In the genomic region with DNA sequence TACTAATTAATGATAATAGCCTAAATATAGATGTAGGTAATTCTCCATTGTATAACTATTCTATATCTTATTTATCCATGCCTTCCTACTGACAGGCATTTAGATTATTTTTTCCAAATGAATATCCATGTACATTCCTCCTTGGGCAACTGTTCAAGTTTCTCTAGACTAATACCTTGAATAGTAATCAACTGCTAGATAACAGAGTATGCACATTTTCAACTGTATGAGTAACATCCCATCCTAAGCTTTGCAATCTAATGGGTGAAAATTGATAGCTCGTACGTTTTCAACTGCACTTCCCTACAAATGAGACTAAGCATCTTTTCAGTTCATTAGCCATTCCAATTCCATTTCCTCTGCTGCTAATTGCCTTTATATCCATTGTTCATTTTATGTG, we compare ENCODE assay signal across 15 cellular contexts. TPM values are rescaled to one million over a fixed set of nuclear protein-coding genes. Genes with fewer than 3 reads are reported as not detected.
A peak's percentile ranks its signal among the peaks of the same experiment; 100 is the strongest.
DNase-seq lines count a peak whose midpoint lies in the region; ATAC-seq and TF ChIP-seq lines count a peak whose summit lies in the region.
"Had no signal": no experiment of that assay in that cellular context is flagged by ENCODE, and none has a peak within 500 bp of the region (broad histone marks: within the 10 kb centered on the region; RNA-seq: fewer than 3 reads in every experiment).

No MANE protein-coding gene starts in this region.

- H2BK120ac ChIP-seq in IMR-90 (ENCODE audit: low read depth, low read length): no peak overlapping the region

- peaks cover 2 to 16% of the 10 kb centered on the region in 2 experiments; a peak in 3 of 4 replicates for H3K79me1 ChIP-seq in IMR-90 (ENCODE audit: low read depth in 1 of 2, low read length in 2 of 2)

- peak; percentile 42 for DNase-seq in IMR-90
- peak; percentile 57 for DNase-seq in amniotic epithelial cell (ENCODE audit: low read depth)
- DNase-seq in iris pigment epithelial cell (ENCODE audit: low read depth): peak; percentile 46
- DNase-seq in T-helper 1 cell: no peak
- DNase-seq in stimulated activated naive CD8-positive, alpha-beta T cell treated with anti-CD3 and anti-CD28 coated beads, Interleukin-15, amount 100 ng/mL, for 72 hours: no peak
- DNase-seq: C1 segment of cervical spinal cord; Calu3; CD4-positive, alpha-beta memory T cell; COR-L47; DMS53; DMS79 treated with DMSO at 0.1 percent for 48 hours; GM23248; H7; HCEC 1CT had no signal

- no peak overlapping the region for H4K8ac ChIP-seq in IMR-90 (ENCODE audit: low read depth in 2 of 2, low read length in 2 of 2)

- ATAC-seq in IMR-90 (ENCODE audit: low read depth): peak; percentile 44
- ATAC-seq in HG03045 (IDR thresholded peaks at IDR 0.05; ENCODE audit: unreplicated experiment): no peak
- no peak for ATAC-seq in stimulated activated naive CD8-positive, alpha-beta T cell treated with anti-CD3 and anti-CD28 coated beads, Interleukin-15, amount 100 ng/mL, for 72 hours

- BruUV-seq in IMR-90 (replicated peaks; lab: Mats Ljungman, UMichigan): no TSS peak

- CTCF ChIA-PET in IMR-90 (lab: Yijun Ruan, JAX): no interaction called here

- POLR2A ChIA-PET in IMR-90 (lab: Charles Lee; ENCODE audit: unreplicated experiment): no interaction called here

- H3K4ac ChIP-seq in IMR-90 (ENCODE audit: low read depth, low read length): no peak overlapping the region

- H3K9me3 ChIP-seq in IMR-90 (ENCODE audit: control insufficient read depth, insufficient read depth, low read length): no peaks in the 10 kb centered on the region

- no peaks in the 10 kb centered on the region for H3K27me3 ChIP-seq in IMR-90 (ENCODE audit: control insufficient read depth, insufficient read depth, low read length)

- no peak for TF ChIP-seq POLR2A in IMR-90 (IDR thresholded peaks at IDR 0.05; ENCODE audit: low read depth, low read length)

- no peak overlapping the region for H3K27ac ChIP-seq in IMR-90 (ENCODE audit: insufficient read depth, low read length)
- H3K27ac ChIP-seq: GM23248 had no signal

- H3K27ac Mint-ChIP-seq in stimulated activated naive CD8-positive, alpha-beta T cell treated with anti-CD3 and anti-CD28 coated beads, Interleukin-15, amount 100 ng/mL, for 72 hours: no peak overlapping the region
- H3K27ac Mint-ChIP-seq: CD4-positive, alpha-beta memory T cell had no signal

- no peak overlapping the region for H2AK9ac ChIP-seq in IMR-90 (replicated peaks; ENCODE audit: low read depth, low read length, poor library complexity)

- H4K20me1 ChIP-seq in IMR-90 (ENCODE audit: insufficient read depth, low read length): no peaks in the 10 kb centered on the region

- no peak overlapping the region for H3K4me2 ChIP-seq in IMR-90 (ENCODE audit: low read depth, low read length)

- no peak overlapping the region for H2BK20ac ChIP-seq in IMR-90 (ENCODE audit: low read depth, low read length)

- H3K9ac ChIP-seq in IMR-90 (ENCODE audit: low read depth, low read length): no peak overlapping the region
- H3K9ac ChIP-seq: GM23248 had no signal

- H4K5ac ChIP-seq in IMR-90 (ENCODE audit: low read depth, low read length): no peak overlapping the region

- H2AFZ ChIP-seq in IMR-90 (replicated peaks; ENCODE audit: low read length, poor library complexity): no peak overlapping the region
- H2AFZ ChIP-seq: GM23248 had no signal

- H4K91ac ChIP-seq in IMR-90 (ENCODE audit: insufficient read depth, low read depth, low read length): no peak overlapping the region

- no peak overlapping the region for H3K23ac ChIP-seq in IMR-90 (ENCODE audit: low read depth, low read length)

- H2BK5ac ChIP-seq in IMR-90 (ENCODE audit: low read depth, low read length, poor library complexity, severe bottlenecking): no peak overlapping the region

- H2AK5ac ChIP-seq in IMR-90 (ENCODE audit: low read depth, low read length): no peak overlapping the region

- peaks cover 5% of the 10 kb centered on the region for H3K36me3 ChIP-seq in IMR-90 (ENCODE audit: control insufficient read depth, insufficient read depth, low read length)

- H3K4me3 ChIP-seq in IMR-90 (ENCODE audit: insufficient read depth, low read depth, low read length): no peak overlapping the region
- H3K4me3 ChIP-seq: GM23248 had no signal

- H3K4me1 Mint-ChIP-seq in stimulated activated naive CD8-positive, alpha-beta T cell treated with anti-CD3 and anti-CD28 coated beads, Interleukin-15, amount 100 ng/mL, for 72 hours: no peaks in the 10 kb centered on the region

- no peak overlapping the region for H2BK15ac ChIP-seq in IMR-90 (ENCODE audit: low read depth, low read length)

- H3K9me1 ChIP-seq in IMR-90 (ENCODE audit: insufficient read depth, low read length): no peaks in the 10 kb centered on the region

- no peak overlapping the region for H3K4me3 Mint-ChIP-seq in stimulated activated naive CD8-positive, alpha-beta T cell treated with anti-CD3 and anti-CD28 coated beads, Interleukin-15, amount 100 ng/mL, for 72 hours
- H3K4me3 Mint-ChIP-seq: CD4-positive, alpha-beta memory T cell had no signal

- in situ Hi-C loops in IMR-90 (cut with MboI; ENCODE audit: low sequenced_read_pairs): no loop called here

- no peak for TF ChIP-seq RAD21 in IMR-90 (IDR thresholded peaks at IDR 0.05; ENCODE audit: low read length)

- no peaks in the 10 kb centered on the region for H3K27me3 Mint-ChIP-seq in stimulated activated naive CD8-positive, alpha-beta T cell treated with anti-CD3 and anti-CD28 coated beads, Interleukin-15, amount 100 ng/mL, for 72 hours
- H3K27me3 Mint-ChIP-seq: CD4-positive, alpha-beta memory T cell had no signal

- no peaks in the 10 kb centered on the region for H3K4me1 ChIP-seq in IMR-90 (ENCODE audit: control insufficient read depth, insufficient read depth, low read length)

- intact Hi-C loops in IMR-90 (cut with micrococcal nuclease): no loop called here

- WGBS in IMR-90 (ENCODE audit: extremely low coverage in 2 of 2, insufficient read length in 1 of 2), 2 experiments: no CpG with 5 or more reads among the region's 2 CpGs

- H3K14ac ChIP-seq in IMR-90 (replicated peaks; ENCODE audit: low read depth, low read length): no peak overlapping the region

- dilution Hi-C loops in IMR-90 (cut with HindIII; ENCODE audit: low sequenced_read_pairs, unreplicated experiment): no loop called here

- H3K56ac ChIP-seq in IMR-90 (ENCODE audit: extremely low read depth, insufficient read depth, low read length): no peak overlapping the region

- H3K18ac ChIP-seq in IMR-90 (ENCODE audit: low read depth, low read length): no peak overlapping the region

- H3K9me3 Mint-ChIP-seq in stimulated activated naive CD8-positive, alpha-beta T cell treated with anti-CD3 and anti-CD28 coated beads, Interleukin-15, amount 100 ng/mL, for 72 hours: no peaks in the 10 kb centered on the region
- H3K9me3 Mint-ChIP-seq: CD4-positive, alpha-beta memory T cell had no signal

- TF ChIP-seq CTCF in IMR-90 (conservative IDR thresholded peaks at IDR 0.05; ENCODE audit: low read depth, low read length): no peak

TF ChIP-seq in IMR-90, 13 proteins besides CTCF, POLR2A, EP300 and RAD21:
- no peak for TF ChIP-seq FOS (IDR thresholded peaks at IDR 0.05; ENCODE audit: low read depth, low read length)
TF ChIP-seq in IMR-90: peak in this region for 0.

RNA-seq across cellular contexts. Expression of gene YAF2, which starts 37.0 kb away (rescaled TPM):
- 14.2 and 17.8 TPM in 2 replicates for total RNA-seq in IMR-90 (2012; rRNA removed)
- 7.9 and 8.1 TPM in 2 replicates for polyA plus RNA-seq in IMR-90 (2012; rRNA removed)
- 3.3 and 5.3 TPM in 2 replicates for polyA plus RNA-seq in IMR-90 (2012; cell fraction: cytosol; rRNA removed)
- polyA plus RNA-seq in IMR-90 (2012; cell fraction: nucleus; rRNA removed; ENCODE audit: low replicate concordance): 4.4 and 19.4 TPM in 2 replicates

RNA-seq across cellular contexts. Expression of gene GXYLT1, which starts 56.4 kb away (rescaled TPM):
- 8.6 and 18.1 TPM in 2 replicates for total RNA-seq in IMR-90 (2012; rRNA removed)
- 6.4 and 8.5 TPM in 2 replicates for polyA plus RNA-seq in IMR-90 (2012; rRNA removed)
- polyA plus RNA-seq in IMR-90 (2012; cell fraction: cytosol; rRNA removed): 1.6 and 2.1 TPM in 2 replicates
- 1.2 and 4.1 TPM in 2 replicates for polyA plus RNA-seq in IMR-90 (2012; cell fraction: nucleus; rRNA removed; ENCODE audit: low replicate concordance)

Comparison
In these comparisons a context has a peak if more than half of its experiments do, and no peak if none do; other contexts are left out.
1. DNase-seq: peak in IMR-90 (single experiment), amniotic epithelial cell (single experiment) and iris pigment epithelial cell (single experiment); none in T-helper 1 cell (0 of 5) and stimulated activated naive CD8-positive, alpha-beta T cell treated with anti-CD3 and anti-CD28 coated beads, Interleukin-15, amount 100 ng/mL, for 72 hours (0 of 2).